In the genomic region with DNA sequence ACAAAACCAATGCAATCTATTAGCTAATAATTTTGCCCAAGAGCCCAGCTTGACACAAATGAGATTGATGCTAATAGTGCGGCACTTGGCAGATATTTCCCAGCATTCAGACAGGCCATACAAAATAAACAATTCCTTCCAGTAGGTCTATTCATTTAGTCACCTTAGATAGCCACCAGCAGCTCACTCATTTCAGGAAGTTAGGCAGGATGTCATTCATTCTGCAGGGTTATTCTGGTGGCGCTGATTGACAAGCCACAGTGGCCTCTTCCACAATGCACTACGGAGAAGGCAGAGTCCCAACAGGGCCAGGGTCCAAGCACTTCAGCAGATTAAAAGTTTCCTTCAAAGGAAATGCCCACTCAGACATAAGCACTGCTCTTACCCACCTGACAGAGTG, we compare ENCODE assay signal across 11 cellular contexts. TPM values are rescaled to one million over a fixed set of nuclear protein-coding genes. Genes with fewer than 3 reads are reported as not detected.
DNase-seq lines count a peak whose midpoint lies in the region; ATAC-seq and TF ChIP-seq lines count a peak whose summit lies in the region.
"Had no signal": no experiment of that assay in that cellular context is flagged by ENCODE, and none has a peak within 500 bp of the region (broad histone marks: within the 10 kb centered on the region; RNA-seq: fewer than 3 reads in every experiment).

No MANE protein-coding gene starts in this region.

- no peak for TF ChIP-seq CTCF in spleen (IDR thresholded peaks at IDR 0.05 in 8 of 11, conservative IDR thresholded peaks at IDR 0.05 in 3 of 11)

- H3K27ac ChIP-seq in spleen: peak overlapping the region in 7 of 8 donors; percentile 6 to 65 (median 46)

- WGBS in spleen, 5 donors: 15 to 28% (median 24%) methylated on average over 3 of the region's 3 CpGs

- H3K27ac Mint-ChIP-seq in activated naive CD8-positive, alpha-beta T cell treated with anti-CD3 and anti-CD28 coated beads, Interleukin-2, amount 50 U/mL, for 24 hours: no peak overlapping the region
- H3K27ac Mint-ChIP-seq: activated T-cell treated with anti-CD3 and anti-CD28 coated beads, Interleukin-2, amount 50 U/mL, for 24 hours had no signal

- intact Hi-C loops in spleen (cut with DNase I; ENCODE audit: low total_unique reads): no loop called here

- H3K27me3 Mint-ChIP-seq in activated naive CD8-positive, alpha-beta T cell treated with anti-CD3 and anti-CD28 coated beads, Interleukin-2, amount 50 U/mL, for 24 hours: no peaks in the 10 kb centered on the region
- H3K27me3 Mint-ChIP-seq: activated T-cell treated with anti-CD3 and anti-CD28 coated beads, Interleukin-2, amount 50 U/mL, for 24 hours had no signal

- peaks cover 23% of the 10 kb centered on the region for H3K4me1 Mint-ChIP-seq in activated naive CD8-positive, alpha-beta T cell treated with anti-CD3 and anti-CD28 coated beads, Interleukin-2, amount 50 U/mL, for 24 hours

- DNase-seq in NOMO-1 treated with DMSO at 0.1 percent for 48 hours (lab: John Stamatoyannopoulos, UW; ENCODE audit: unreplicated experiment) (peak; percentile 46), NOMO-1 treated with dmso at 0.1 percent for 144 hours (lab: John Stamatoyannopoulos, UW; ENCODE audit: unreplicated experiment) (no peak), spleen (no peak), GM19240 (ENCODE audit: insufficient read length, low spot score) (no peak), hypothalamus (lab: John Stamatoyannopoulos, UW) (no peak)
- no peak for DNase-seq in activated naive CD8-positive, alpha-beta T cell treated with anti-CD3 and anti-CD28 coated beads, Interleukin-2, amount 50 U/mL, for 24 hours
- no peak for DNase-seq in stimulated activated naive CD4-positive, alpha-beta T cell treated with Interleukin-2 at 50 U/mL for 16 hours (lab: John Stamatoyannopoulos, UW)
- DNase-seq: activated T-cell treated with anti-CD3 and anti-CD28 coated beads, Interleukin-2, amount 50 U/mL, for 24 hours; T1000 had no signal

- peaks cover 0 to 31% (median 3%) of the 10 kb centered on the region in 6 donors for H3K36me3 ChIP-seq in spleen

- H3K4me3 Mint-ChIP-seq in activated naive CD8-positive, alpha-beta T cell treated with anti-CD3 and anti-CD28 coated beads, Interleukin-2, amount 50 U/mL, for 24 hours: no peak overlapping the region
- H3K4me3 Mint-ChIP-seq: activated T-cell treated with anti-CD3 and anti-CD28 coated beads, Interleukin-2, amount 50 U/mL, for 24 hours had no signal

- no peak overlapping the region for H3K4me3 ChIP-seq in spleen

- H3K36me3 Mint-ChIP-seq in activated naive CD8-positive, alpha-beta T cell treated with anti-CD3 and anti-CD28 coated beads, Interleukin-2, amount 50 U/mL, for 24 hours (ENCODE audit: low read depth): peaks cover 6% of the 10 kb centered on the region

- H3K9me3 ChIP-seq in spleen: no peaks in the 10 kb centered on the region

- H3K9me3 Mint-ChIP-seq in activated naive CD8-positive, alpha-beta T cell treated with anti-CD3 and anti-CD28 coated beads, Interleukin-2, amount 50 U/mL, for 24 hours: no peaks in the 10 kb centered on the region
- H3K9me3 Mint-ChIP-seq: activated T-cell treated with anti-CD3 and anti-CD28 coated beads, Interleukin-2, amount 50 U/mL, for 24 hours had no signal

- ATAC-seq in HG03432 (IDR thresholded peaks at IDR 0.05; ENCODE audit: unreplicated experiment): peak; percentile 67
- peak; percentile 40 for ATAC-seq in activated naive CD8-positive, alpha-beta T cell treated with anti-CD3 and anti-CD28 coated beads, Interleukin-2, amount 50 U/mL, for 24 hours

- H3K4me1 ChIP-seq in spleen: peaks cover 18 to 97% (median 78%) of the 10 kb centered on the region in 6 donors

- H3K27me3 ChIP-seq in spleen (replicated peaks in 1 of 7): no peaks in the 10 kb centered on the region

- no peak for TF ChIP-seq POLR2A in spleen (IDR thresholded peaks at IDR 0.05)

RNA-seq across cellular contexts. Expression of gene PIK3AP1, which starts 55.8 kb away (rescaled TPM):
- total RNA-seq in spleen: 100 to 1,000 TPM; 126 to 256 (median 196) TPM
- polyA plus RNA-seq in spleen: 10 to 100 TPM; 59.8 to 84.1 (median 62.7) TPM
- total RNA-seq: lung microvascular endothelial cell had no signal
